In genomic region chr9:93167185-93167584, GRCh38 we compare ENCODE assay signal across 24 cellular contexts. TPM values are rescaled to one million over a fixed set of nuclear protein-coding genes. Genes with fewer than 3 reads are reported as not detected.
DNase-seq lines count a peak whose midpoint lies in the region; ATAC-seq, FAIRE-seq and TF ChIP-seq lines count a peak whose summit lies in the region.
"Had no signal": no experiment of that assay in that cellular context is flagged by ENCODE, and none has a peak within 500 bp of the region (broad histone marks: within the 10 kb centered on the region; RNA-seq: fewer than 3 reads in every experiment).

No MANE protein-coding gene starts in this region.

- TF ChIP-seq POLR2A in K562 (conservative IDR thresholded peaks at IDR 0.05), result no peak

- H3K9me3 ChIP-seq in K562 (replicated peaks; ENCODE audit: control insufficient read depth, insufficient read depth, low read depth, low read length) (no peaks in the 10 kb centered on the region), mucosa of descending colon (no peaks in the 10 kb centered on the region)
- H3K9me3 ChIP-seq: BLaER1, Caco-2, HAP-1 had no signal

- no peak overlapping the region for H3K4me2 ChIP-seq in K562 (ENCODE audit: insufficient read depth, low read length)
- H3K4me2 ChIP-seq: BLaER1, GM23338 had no signal

- H3K4me1 Mint-ChIP-seq in activated naive CD8-positive, alpha-beta T cell (ENCODE audit: low read depth), result no peaks in the 10 kb centered on the region
- H3K4me1 Mint-ChIP-seq in activated naive CD8-positive, alpha-beta T cell treated with anti-CD3 and anti-CD28 coated beads for 36 hours, result no peaks in the 10 kb centered on the region
- H3K4me1 Mint-ChIP-seq: B cell, GM23338 had no signal

- no peak for TF ChIP-seq EP300 in K562 (IDR thresholded peaks at IDR 0.05; ENCODE audit: low read length)

- H3K27me3 Mint-ChIP-seq in activated naive CD8-positive, alpha-beta T cell, result no peaks in the 10 kb centered on the region
- H3K27me3 Mint-ChIP-seq in activated naive CD8-positive, alpha-beta T cell treated with anti-CD3 and anti-CD28 coated beads for 36 hours, result no peaks in the 10 kb centered on the region

- in situ Hi-C loops in K562 (cut with MboI), result no loop called here

- peak overlapping the region; percentile 54 for H3K27ac Mint-ChIP-seq in activated naive CD8-positive, alpha-beta T cell
- no peak overlapping the region for H3K27ac Mint-ChIP-seq in activated naive CD8-positive, alpha-beta T cell treated with anti-CD3 and anti-CD28 coated beads for 36 hours
- H3K27ac Mint-ChIP-seq: B cell; CD8-positive, alpha-beta T cell; GM23338; HFFc6 had no signal

- TF ChIP-seq CTCF in K562 (IDR thresholded peaks at IDR 0.05 in 2 of 3, conservative IDR thresholded peaks at IDR 0.05 in 1 of 3; ENCODE audit: insufficient read depth in 2 of 3, low read depth in 1 of 3, low read length in 3 of 3) (no peak), mucosa of descending colon (IDR thresholded peaks at IDR 0.05) (no peak), omental fat pad (IDR thresholded peaks at IDR 0.05) (no peak)

- no peaks in the 10 kb centered on the region for H3K36me3 ChIP-seq in K562 (ENCODE audit: control insufficient read depth, insufficient read depth, low read length)
- no peaks in the 10 kb centered on the region for H3K36me3 ChIP-seq in mucosa of descending colon (ENCODE audit: low read depth)
- no peaks in the 10 kb centered on the region for H3K36me3 ChIP-seq in H7 (replicated peaks; ENCODE audit: control insufficient read depth, insufficient read depth, low read length)
- H3K36me3 ChIP-seq: BLaER1, HAP-1 had no signal

- no peak for DNase-seq in activated naive CD8-positive, alpha-beta T cell treated with anti-CD3 and anti-CD28 coated beads for 36 hours
- no peak for DNase-seq in K562 (ENCODE audit: extremely low read depth in 1 of 4, low spot score in 3 of 4)
- no peak for DNase-seq in mucosa of descending colon
- DNase-seq in omental fat pad (ENCODE audit: low spot score), result no peak
- no peak for DNase-seq in H7
- DNase-seq in NCI-H1694 treated with DMSO at 0.1 percent for 48 hours (lab: John Stamatoyannopoulos, UW), result no peak
- DNase-seq: Caco-2; CD4-positive, CD25-positive, alpha-beta regulatory T cell; CD8-positive, alpha-beta T cell; DMS153; DND-41; GDM1; HFFc6 had no signal

- no peaks in the 10 kb centered on the region for H3K79me2 ChIP-seq in K562 (ENCODE audit: control insufficient read depth, insufficient read depth, low read length)

- no TSS peak for BruUV-seq in K562 (replicated peaks; lab: Mats Ljungman, UMichigan)

- H3K4me3 Mint-ChIP-seq in activated naive CD8-positive, alpha-beta T cell, result no peak overlapping the region
- H3K4me3 Mint-ChIP-seq in activated naive CD8-positive, alpha-beta T cell treated with anti-CD3 and anti-CD28 coated beads for 36 hours, result no peak overlapping the region
- H3K4me3 Mint-ChIP-seq: B cell; CD4-positive, CD25-positive, alpha-beta regulatory T cell; CD8-positive, alpha-beta T cell; GM23338; HFFc6 had no signal

- no peaks in the 10 kb centered on the region for H3K36me3 Mint-ChIP-seq in activated naive CD8-positive, alpha-beta T cell
- H3K36me3 Mint-ChIP-seq in activated naive CD8-positive, alpha-beta T cell treated with anti-CD3 and anti-CD28 coated beads for 36 hours, result no peaks in the 10 kb centered on the region
- H3K36me3 Mint-ChIP-seq: CD4-positive, CD25-positive, alpha-beta regulatory T cell; CD8-positive, alpha-beta T cell had no signal

- peak overlapping the region in 1 of 2 experiments; percentile 6; a peak in 1 of 4 replicates for H3K9ac ChIP-seq in K562 (ENCODE audit: insufficient read depth in 1 of 2, low read depth in 2 of 2, low read length in 2 of 2)
- H3K9ac ChIP-seq: BLaER1 had no signal

- no peak for FAIRE-seq in K562 (lab: Jason Lieb, UNC)
- FAIRE-seq: A204.1, GM12891, GM18507 had no signal

- H2AFZ ChIP-seq in K562 (ENCODE audit: low read depth, low read length), result no peak overlapping the region
- H2AFZ ChIP-seq: GM23338 had no signal

- intact Hi-C loops in K562 (cut with micrococcal nuclease), result loop anchor here (10.0 kb wide), 1 partner anchor 398 kb away; no protein-coding TSS in a partner anchor
- intact Hi-C loops in mucosa of descending colon (cut with DNase I, micrococcal nuclease), result loop anchor here in 1 of 2 donors (10.0 kb wide), 1 partner anchor 138 kb away; no protein-coding TSS in a partner anchor

- no peaks in the 10 kb centered on the region for H3K9me1 ChIP-seq in K562 (ENCODE audit: control insufficient read depth, insufficient read depth, low read length)

- no peak for TF ChIP-seq RAD21 in K562 (CRISPR knock-in tag; conservative IDR thresholded peaks at IDR 0.05 in 1 of 2, IDR thresholded peaks at IDR 0.05 in 1 of 2)

- POLR2A ChIA-PET in K562 (lab: Yijun Ruan, JAX), result interaction anchor here (1.1 kb wide), 1 partner anchor 151 kb away, joined by 3 read pairs; no protein-coding TSS in a partner anchor

- H3K4me3 ChIP-seq in K562, result no peak overlapping the region
- no peak overlapping the region for H3K4me3 ChIP-seq in mucosa of descending colon
- no peak overlapping the region for H3K4me3 ChIP-seq in H7 (ENCODE audit: insufficient read depth, low read depth, low read length)
- H3K4me3 ChIP-seq: BLaER1, GM23338, HAP-1 had no signal

- H3K27ac ChIP-seq in K562 (ENCODE audit: extremely low read depth, low read depth, low read length), result no peak overlapping the region
- H3K27ac ChIP-seq: 22Rv1, BLaER1, C4-2B had no signal

- 21% methylated on average over 6 of the region's 6 CpGs for WGBS in K562 (ENCODE audit: insufficient coverage, low coverage, missing lambda C conversion rate)

- no peaks in the 10 kb centered on the region for H3K9me3 Mint-ChIP-seq in activated naive CD8-positive, alpha-beta T cell (ENCODE audit: low read depth)
- H3K9me3 Mint-ChIP-seq in activated naive CD8-positive, alpha-beta T cell treated with anti-CD3 and anti-CD28 coated beads for 36 hours, result no peaks in the 10 kb centered on the region
- H3K9me3 Mint-ChIP-seq: CD4-positive, CD25-positive, alpha-beta regulatory T cell; CD8-positive, alpha-beta T cell; GM23338; HFFc6 had no signal

- H3K27me3 ChIP-seq in K562 (ENCODE audit: control insufficient read depth in 2 of 2, insufficient read depth in 2 of 2, low read length in 2 of 2) (peaks cover 11 to 55% of the 10 kb centered on the region in 2 experiments; a peak in 4 of 5 replicates), H7 (ENCODE audit: control insufficient read depth, insufficient read depth, low read length) (no peaks in the 10 kb centered on the region)
- H3K27me3 ChIP-seq: BLaER1 had no signal

- no peak for ATAC-seq in K562
- peak; percentile 9 for ATAC-seq in mucosa of descending colon
- no peak for ATAC-seq in omental fat pad (ENCODE audit: low FRiP score)
- ATAC-seq: CD8-positive, alpha-beta T cell; GM23338 had no signal

- CTCF ChIA-PET in K562 (lab: Yijun Ruan, JAX; ENCODE audit: low intra/inter-chr PET ratio), result no interaction called here

- H3K4me1 ChIP-seq in K562 (replicated peaks in 1 of 2; ENCODE audit: control insufficient read depth in 2 of 2, insufficient read depth in 2 of 2, low read length in 2 of 2) (peaks cover 4 to 8% of the 10 kb centered on the region in 2 experiments; a peak in 3 of 5 replicates), mucosa of descending colon (ENCODE audit: low read depth) (peaks cover 3% of the 10 kb centered on the region)
- H3K4me1 ChIP-seq: BLaER1, Caco-2, HAP-1 had no signal

- H4K20me1 ChIP-seq in K562 (replicated peaks; ENCODE audit: control insufficient read depth, insufficient read depth, low read length), result peaks cover 5% of the 10 kb centered on the region; the same call in 1 of the 2 replicates
- H4K20me1 ChIP-seq: BLaER1 had no signal

RNA-seq across cellular contexts. Expression of gene WNK2, which starts 16.8 kb away (rescaled TPM):
- total RNA-seq in activated naive CD8-positive, alpha-beta T cell treated with anti-CD3 and anti-CD28 coated beads for 36 hours, result under 1 TPM; 0.88 to 0.89 TPM
- total RNA-seq in K562 (2011; cell fraction: chromatin; rRNA removed; ENCODE audit: low replicate concordance), result 5.1 and 9.4 TPM in 2 replicates
- 1.5 and 1.6 TPM in 2 replicates for total RNA-seq in K562 (2011; cell fraction: nucleolus; rRNA removed)
- 4.0 and 4.5 TPM in 2 replicates for total RNA-seq in K562 (2011; cell fraction: nucleoplasm; rRNA removed)
- total RNA-seq in K562 (2014; rRNA removed), result 0.64 and 1.9 TPM in 2 replicates
- 0.36 and 0.41 TPM in 2 replicates for total RNA-seq in K562 (2014; rRNA removed; fragmentation: Illumina TruSeq; extraction: Trizol)
- 0.40 and 0.60 TPM in 2 replicates for total RNA-seq in K562 (2015; rRNA removed; fragmentation: Illumina TruSeq; extraction: Trizol)
- 3.3 TPM in 2 replicates for total RNA-seq in K562 (2021)
- polyA plus RNA-seq in K562 (2011; rRNA removed), result 0.28 and 0.45 TPM in 2 replicates
- polyA plus RNA-seq in K562 (2011; cell fraction: cytosol; rRNA removed), result 0.15 and 0.75 TPM in 2 replicates
- 0.73 and 2.4 TPM in 2 replicates for polyA plus RNA-seq in K562 (2011; cell fraction: nucleus; rRNA removed)
- polyA plus RNA-seq in K562 (2012), result 1.9 and 2.2 TPM in 2 replicates
- 0.73 and 1.7 TPM in 2 replicates for polyA plus RNA-seq in K562 (2014; fragmentation: Illumina TruSeq; extraction: Trizol)
- not detected for polyA plus RNA-seq in K562 (2014; fragmentation: Nextera tagmentation; extraction: Ambion mirVana)
- polyA plus RNA-seq in K562 (2014; rRNA removed), result 1.4 and 1.8 TPM in 2 replicates
- 0.27 and 0.77 TPM in 2 replicates for polyA minus RNA-seq in K562 (2011; rRNA and poly(A)+ RNA removed)
- polyA minus RNA-seq in K562 (2011; cell fraction: cytosol; rRNA and poly(A)+ RNA removed), result 0.67 TPM in 1 of 2 replicates, not detected in the other
- polyA minus RNA-seq in K562 (2011; cell fraction: nucleus; rRNA and poly(A)+ RNA removed), result 0.89 and 1.2 TPM in 2 replicates
- total RNA-seq in mucosa of descending colon, result 100 to 1,000 TPM; 175 to 276 (median 201) TPM
- 1 to 10 TPM in 1 of 4 donors, under 1 TPM in 3; 0.28 to 1.7 (median 0.47) TPM for total RNA-seq in omental fat pad
- total RNA-seq in H7 (2014; rRNA removed; shearing (Covaris generic)), result 13.3 and 29.5 TPM in 2 replicates
- total RNA-seq: B cell, HFFc6 had no signal
- polyA plus RNA-seq: AG04450; CD4-positive, CD25-positive, alpha-beta regulatory T cell had no signal

RNA-seq across cellular contexts. Expression of gene NINJ1, which starts 33.1 kb away (rescaled TPM):
- 10 to 100 TPM; 74.9 to 77.8 TPM for total RNA-seq in activated naive CD8-positive, alpha-beta T cell treated with anti-CD3 and anti-CD28 coated beads for 36 hours
- 3.9 and 9.8 TPM in 2 replicates for total RNA-seq in K562 (2011; cell fraction: chromatin; rRNA removed; ENCODE audit: low replicate concordance)
- total RNA-seq in K562 (2011; cell fraction: nucleolus; rRNA removed), result 5.9 and 7.5 TPM in 2 replicates
- total RNA-seq in K562 (2011; cell fraction: nucleoplasm; rRNA removed), result 6.2 and 9.3 TPM in 2 replicates
- total RNA-seq in K562 (2014; rRNA removed), result 8.2 and 14.7 TPM in 2 replicates
- 0.77 and 1.9 TPM in 2 replicates for total RNA-seq in K562 (2014; rRNA removed; fragmentation: Illumina TruSeq; extraction: Trizol)
- total RNA-seq in K562 (2015; rRNA removed; fragmentation: Illumina TruSeq; extraction: Trizol), result 4.8 and 4.9 TPM in 2 replicates
- total RNA-seq in K562 (2021), result 8.3 and 8.4 TPM in 2 replicates
- 3.2 and 5.8 TPM in 2 replicates for polyA plus RNA-seq in K562 (2011; rRNA removed)
- 9.7 and 20.4 TPM in 2 replicates for polyA plus RNA-seq in K562 (2011; cell fraction: cytosol; rRNA removed)
- polyA plus RNA-seq in K562 (2011; cell fraction: nucleus; rRNA removed), result 4.3 and 6.6 TPM in 2 replicates
- 9.7 and 34.7 TPM in 2 replicates for polyA plus RNA-seq in K562 (2012)
- 7.6 and 10.8 TPM in 2 replicates for polyA plus RNA-seq in K562 (2014; fragmentation: Illumina TruSeq; extraction: Trizol)
- under 1 TPM; 0.13 to 0.94 TPM for polyA plus RNA-seq in K562 (2014; fragmentation: Nextera tagmentation; extraction: Ambion mirVana)
- 8.4 and 10.7 TPM in 2 replicates for polyA plus RNA-seq in K562 (2014; rRNA removed)
- polyA minus RNA-seq in K562 (2011; rRNA and poly(A)+ RNA removed), result 1.6 and 2.2 TPM in 2 replicates
- 2.9 and 7.1 TPM in 2 replicates for polyA minus RNA-seq in K562 (2011; cell fraction: cytosol; rRNA and poly(A)+ RNA removed)
- 3.5 and 6.0 TPM in 2 replicates for polyA minus RNA-seq in K562 (2011; cell fraction: nucleus; rRNA and poly(A)+ RNA removed)
- 10 to 100 TPM; 19.5 to 68.9 (median 23.2) TPM for total RNA-seq in mucosa of descending colon
- total RNA-seq in omental fat pad, result 100 to 1,000 TPM in 2 of 4 donors, 10 to 100 TPM in 2; 63.3 to 137 (median 104) TPM
- 44.6 and 45.3 TPM in 2 replicates for total RNA-seq in H7 (2014; rRNA removed; shearing (Covaris generic))
